ENCODE assay signal across 11 cellular contexts in genomic region chr5:142720561-142721275, GRCh38. TPM values are rescaled to one million over a fixed set of nuclear protein-coding genes. Genes with fewer than 3 reads are reported as not detected.
DNase-seq lines count a peak whose midpoint lies in the region; TF ChIP-seq lines count a peak whose summit lies in the region.
"Had no signal": no experiment of that assay in that cellular context is flagged by ENCODE, and none has a peak within 500 bp of the region (broad histone marks: within the 10 kb centered on the region; RNA-seq: fewer than 3 reads in every experiment).

No MANE protein-coding gene starts in this region.

- H2AFZ ChIP-seq in mesenchymal stem cell (ENCODE audit: low read depth, low read length): no peak overlapping the region

- no peaks in the 10 kb centered on the region for H3K36me3 Mint-ChIP-seq in Caco-2 (ENCODE audit: insufficient read depth, unreplicated experiment)
- H3K36me3 Mint-ChIP-seq: CD14-positive monocyte had no signal

- no peaks in the 10 kb centered on the region for H3K27me3 Mint-ChIP-seq in Caco-2 (ENCODE audit: insufficient read depth, unreplicated experiment)

- H3K4me2 ChIP-seq in mesenchymal stem cell (ENCODE audit: low read length, poor library complexity, severe bottlenecking): no peak overlapping the region

- H3K18ac ChIP-seq in mesenchymal stem cell (ENCODE audit: low read depth in 1 of 2, low read length in 2 of 2): no peak overlapping the region

- peak overlapping the region; percentile 55 for H3K4me3 Mint-ChIP-seq in Caco-2 (ENCODE audit: unreplicated experiment)
- H3K4me3 Mint-ChIP-seq: activated T-cell treated with anti-CD3 and anti-CD28 coated beads, Interleukin-2, amount 50 U/mL, for 72 hours; CD14-positive monocyte had no signal

- no peak overlapping the region for H4K91ac ChIP-seq in mesenchymal stem cell (ENCODE audit: low read length)

- no peak overlapping the region for H3K14ac ChIP-seq in mesenchymal stem cell (ENCODE audit: low read length in 2 of 2)

- peak; percentile 70 to 71 for DNase-seq in Caco-2
- DNase-seq in NCI-H2029 (lab: John Stamatoyannopoulos, UW): peak; percentile 92
- no peak for DNase-seq in mesenchymal stem cell
- DNase-seq in putamen (ENCODE audit: low spot score): no peak
- DNase-seq in effector CD4-positive, alpha-beta T cell: no peak
- DNase-seq in posterior vena cava (ENCODE audit: low spot score): no peak
- DNase-seq in GF-D8 (lab: John Stamatoyannopoulos, UW): no peak
- DNase-seq: activated T-cell treated with anti-CD3 and anti-CD28 coated beads, Interleukin-2, amount 50 U/mL, for 72 hours had no signal

- H3K27ac Mint-ChIP-seq in Caco-2 (ENCODE audit: unreplicated experiment): peak overlapping the region; percentile 87
- H3K27ac Mint-ChIP-seq: activated T-cell treated with anti-CD3 and anti-CD28 coated beads, Interleukin-2, amount 50 U/mL, for 72 hours had no signal

- H3K4me3 ChIP-seq in Caco-2 (ENCODE audit: low read depth, low read length) (no peak overlapping the region), mesenchymal stem cell (ENCODE audit: insufficient read depth in 1 of 2, low read depth in 1 of 2, low read length in 2 of 2) (no peak overlapping the region)

- H3K4me1 ChIP-seq in Caco-2 (peaks cover 23% of the 10 kb centered on the region), mesenchymal stem cell (ENCODE audit: control insufficient read depth, insufficient read depth, low read depth, low read length) (peaks cover 11% of the 10 kb centered on the region)

- CTCF ChIA-PET in Caco-2 (lab: Charles Lee): interaction anchor here (0.8 to 3.1 kb wide), 8 partner anchors 8 to 168 kb away, joined by 3 to 23 read pairs (median 4); partner anchors contain the start of gene ARHGAP26

- H2AK5ac ChIP-seq in mesenchymal stem cell (ENCODE audit: low read length, severe bottlenecking): peak overlapping the region; percentile 21

- H3K9me3 Mint-ChIP-seq in Caco-2 (ENCODE audit: unreplicated experiment): no peaks in the 10 kb centered on the region

- H3K27ac ChIP-seq in VCaP (peak overlapping the region; percentile 67), mesenchymal stem cell (ENCODE audit: low read length, poor library complexity, severe bottlenecking) (no peak overlapping the region)

- no peaks in the 10 kb centered on the region for H3K9me3 ChIP-seq in Caco-2
- H3K9me3 ChIP-seq in mesenchymal stem cell (ENCODE audit: control insufficient read depth, low read length): no peaks in the 10 kb centered on the region

- H3K79me1 ChIP-seq in mesenchymal stem cell (replicated peaks; ENCODE audit: low read length, poor library complexity, severe bottlenecking): no peaks in the 10 kb centered on the region

- TF ChIP-seq CTCF in Caco-2 (IDR thresholded peaks at IDR 0.05; ENCODE audit: insufficient read depth in 1 of 2, low read depth in 1 of 2, low read length in 1 of 2, severe bottlenecking in 1 of 2, unreplicated experiment in 1 of 2) (no peak), VCaP (conservative IDR thresholded peaks at IDR 0.05) (peak; percentile 68)

- no peak overlapping the region for H2BK15ac ChIP-seq in mesenchymal stem cell (ENCODE audit: low read depth, poor library complexity, severe bottlenecking)

- WGBS in mesenchymal stem cell: 89% methylated on average over 13 of the region's 13 CpGs

- H3K4me1 Mint-ChIP-seq in Caco-2 (ENCODE audit: low read depth, unreplicated experiment): peaks cover 27% of the 10 kb centered on the region

- H2BK120ac ChIP-seq in mesenchymal stem cell (ENCODE audit: low read depth, low read length): no peak overlapping the region

- H3K36me3 ChIP-seq in Caco-2 (ENCODE audit: control insufficient read depth, insufficient read depth, low read length): no peaks in the 10 kb centered on the region
- H3K36me3 ChIP-seq in mesenchymal stem cell (ENCODE audit: control insufficient read depth in 1 of 2, insufficient read depth in 2 of 2, low read depth in 1 of 2, low read length in 2 of 2): no peaks in the 10 kb centered on the region

- H2BK12ac ChIP-seq in mesenchymal stem cell (ENCODE audit: low read length in 2 of 2): no peak overlapping the region

- H4K8ac ChIP-seq in mesenchymal stem cell (ENCODE audit: low read length): no peak overlapping the region

- H3K27me3 ChIP-seq in Caco-2 (replicated peaks; ENCODE audit: control insufficient read depth, insufficient read depth, low read length) (no peaks in the 10 kb centered on the region), mesenchymal stem cell (ENCODE audit: control insufficient read depth in 1 of 2, insufficient read depth in 1 of 2, low read length in 2 of 2) (no peaks in the 10 kb centered on the region)

- no peak overlapping the region for H3K9ac ChIP-seq in mesenchymal stem cell (ENCODE audit: low read length)

- TSS peak; percentile 67 for BruUV-seq in Caco-2 (replicated peaks; lab: Mats Ljungman, UMichigan)

- H2BK5ac ChIP-seq in mesenchymal stem cell (ENCODE audit: low read depth, low read length, poor library complexity, severe bottlenecking): no peak overlapping the region

- POLR2A ChIA-PET in Caco-2 (lab: Charles Lee): interaction anchor here (0.8 kb wide), 1 partner anchor 50 kb away, joined by 3 read pairs; the partner anchor contains the start of gene ARHGAP26

- no peak overlapping the region for H3K23ac ChIP-seq in mesenchymal stem cell (ENCODE audit: low read length in 2 of 2)

- H3K4ac ChIP-seq in mesenchymal stem cell (ENCODE audit: low read depth in 1 of 2, low read length in 2 of 2): no peak overlapping the region

- intact Hi-C loops in Caco-2 (cut with micrococcal nuclease; ENCODE audit: unreplicated experiment): loop anchor here (1.0 kb wide), 1 partner anchor 20 kb away; no protein-coding TSS in a partner anchor
- intact Hi-C loops in posterior vena cava (cut with DNase I): loop anchor here in 1 of 2 donors (10.0 kb wide), 1 partner anchor 54 kb away; the partner anchor contains the start of gene ARHGAP26

RNA-seq across cellular contexts. Expression of gene FGF1, which starts 34.8 kb away (rescaled TPM):
- total RNA-seq in Caco-2 (2022) (not detected in 2 replicates), posterior vena cava (1 to 10 TPM; 2.3 to 5.0 TPM)
- 1.3 TPM for polyA plus RNA-seq in mesenchymal stem cell (2013, experiment 1 of 2)
- polyA plus RNA-seq in mesenchymal stem cell (2013, experiment 2 of 2): 1.8 TPM
- total RNA-seq: activated T-cell treated with anti-CD3 and anti-CD28 coated beads, Interleukin-2, amount 50 U/mL, for 72 hours; pulmonary artery endothelial cell had no signal
- polyA plus RNA-seq: CD14-positive monocyte had no signal

RNA-seq across cellular contexts. Expression of gene ARHGAP26, which starts 49.5 kb away (rescaled TPM):
- 74.6 and 79.8 TPM in 2 replicates for total RNA-seq in Caco-2 (2022)
- 0.86 TPM for polyA plus RNA-seq in mesenchymal stem cell (2013, experiment 1 of 2)
- polyA plus RNA-seq in mesenchymal stem cell (2013, experiment 2 of 2): 1.0 TPM
- 10 to 100 TPM; 31.8 to 39.5 TPM for total RNA-seq in posterior vena cava

Comparison
In these comparisons a context has a peak if more than half of its experiments do, and no peak if none do; other contexts are left out.
1. DNase-seq: peak in Caco-2 (2 of 2) and NCI-H2029 (single experiment); none in mesenchymal stem cell (single experiment), putamen (single experiment), effector CD4-positive, alpha-beta T cell (single experiment), posterior vena cava (single experiment) and GF-D8 (single experiment).